ENCODE assay signal across 13 cellular contexts in the genomic region with DNA sequence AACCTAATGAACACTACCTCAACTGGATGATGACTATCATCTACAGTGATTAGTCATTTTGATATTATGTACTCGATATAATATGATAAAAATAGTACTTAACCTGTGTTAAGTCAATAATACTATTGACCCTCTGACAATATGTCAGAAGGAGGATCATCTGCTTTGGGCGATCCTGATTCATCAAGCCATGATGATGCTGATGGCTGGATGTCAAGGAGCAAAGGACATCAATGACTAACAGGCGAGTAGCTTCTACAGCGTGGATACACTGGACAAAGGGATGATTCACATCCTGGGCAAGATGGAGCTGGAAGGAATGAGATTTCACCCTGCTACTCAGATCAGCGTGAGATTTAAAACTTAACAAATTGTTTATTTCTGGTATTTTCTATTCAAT.
A peak's percentile ranks its signal among the peaks of the same experiment; 100 is the strongest.
DNase-seq lines count a peak whose midpoint lies in the region; ATAC-seq, FAIRE-seq and TF ChIP-seq lines count a peak whose summit lies in the region.
"Had no signal": no experiment of that assay in that cellular context is flagged by ENCODE, and none has a peak within 500 bp of the region (broad histone marks: within the 10 kb centered on the region; RNA-seq: fewer than 3 reads in every experiment).

No MANE protein-coding gene starts in this region.

- FAIRE-seq in bronchial epithelial cell (lab: Jason Lieb, UNC), result no peak

- BruUV-seq in IMR-90 (replicated peaks; lab: Mats Ljungman, UMichigan), result no TSS peak

- no peak overlapping the region for H2BK5ac ChIP-seq in IMR-90 (ENCODE audit: low read depth, low read length, poor library complexity, severe bottlenecking)

- H3K79me1 ChIP-seq in IMR-90 (ENCODE audit: low read depth in 1 of 2, low read length in 2 of 2), result no peaks in the 10 kb centered on the region

- intact Hi-C loops in IMR-90 (cut with micrococcal nuclease), result no loop called here
- intact Hi-C loops in right cardiac atrium (cut with DNase I), result no loop called here
- intact Hi-C loops in vagina (cut with DNase I), result no loop called here

- H3K9ac ChIP-seq in IMR-90 (ENCODE audit: low read depth, low read length), result no peak overlapping the region
- H3K9ac ChIP-seq: SK-N-SH had no signal

- TF ChIP-seq CTCF in AG10803 (conservative IDR thresholded peaks at IDR 0.05; ENCODE audit: low read length) (no peak), IMR-90 (conservative IDR thresholded peaks at IDR 0.05; ENCODE audit: low read depth, low read length) (no peak), bronchial epithelial cell (IDR thresholded peaks at IDR 0.05; ENCODE audit: insufficient read depth, low read length, severe bottlenecking) (no peak), vagina (IDR thresholded peaks at IDR 0.05) (no peak)

- no peak overlapping the region for H2AK9ac ChIP-seq in IMR-90 (replicated peaks; ENCODE audit: low read depth, low read length, poor library complexity)

- no peak overlapping the region for H2BK15ac ChIP-seq in IMR-90 (ENCODE audit: low read depth, low read length)

- H4K20me1 ChIP-seq in IMR-90 (ENCODE audit: insufficient read depth, low read length), result no peaks in the 10 kb centered on the region

- H3K4me2 ChIP-seq in IMR-90 (ENCODE audit: low read depth, low read length), result no peak overlapping the region
- H3K4me2 ChIP-seq: SK-N-SH had no signal

- no CpG with 5 or more reads among the region's 5 CpGs for WGBS in IMR-90 (ENCODE audit: extremely low coverage in 2 of 2, insufficient read length in 1 of 2), 2 experiments
- WGBS in right cardiac atrium, result 78% methylated on average over 5 of the region's 5 CpGs

- H2AK5ac ChIP-seq in IMR-90 (ENCODE audit: low read depth, low read length), result no peak overlapping the region

- peak; percentile 87 for ATAC-seq in IMR-90 (ENCODE audit: low read depth)
- ATAC-seq in right cardiac atrium, result no peak
- ATAC-seq: activated T-cell treated with anti-CD3 and anti-CD28 coated beads, Interleukin-2, amount 50 U/mL, for 72 hours had no signal

- H3K14ac ChIP-seq in IMR-90 (replicated peaks; ENCODE audit: low read depth, low read length), result no peak overlapping the region

- POLR2A ChIA-PET in IMR-90 (lab: Charles Lee; ENCODE audit: unreplicated experiment), result no interaction called here

- CTCF ChIA-PET in IMR-90 (lab: Yijun Ruan, JAX), result no interaction called here

- peak; percentile 54 for DNase-seq in AG10803 (ENCODE audit: low read depth)
- peak; percentile 94 for DNase-seq in IMR-90
- DNase-seq in bronchial epithelial cell (ENCODE audit: low read depth), result peak; percentile 97
- DNase-seq in kidney tubule cell (ENCODE audit: low spot score), result peak; percentile 90
- no peak for DNase-seq in right cardiac atrium
- DNase-seq in LoVo (ENCODE audit: low spot score), result no peak
- no peak for DNase-seq in AML-193 (lab: John Stamatoyannopoulos, UW)
- DNase-seq in vagina (ENCODE audit: extremely low spot score in 2 of 2), result no peak
- DNase-seq: activated T-cell treated with anti-CD3 and anti-CD28 coated beads, Interleukin-2, amount 50 U/mL, for 72 hours; NCI-H1417 treated with DMSO at 0.1 percent for 48 hours; NCI-H82; SK-N-SH; trophoblast cell had no signal

- dilution Hi-C loops in IMR-90 (cut with HindIII; ENCODE audit: low sequenced_read_pairs, unreplicated experiment), result no loop called here

- TF ChIP-seq RAD21 in IMR-90 (IDR thresholded peaks at IDR 0.05; ENCODE audit: low read length), result no peak

- H3K9me1 ChIP-seq in IMR-90 (ENCODE audit: insufficient read depth, low read length), result no peaks in the 10 kb centered on the region

- H2BK20ac ChIP-seq in IMR-90 (ENCODE audit: low read depth, low read length), result no peak overlapping the region

- TF ChIP-seq POLR2A in IMR-90 (IDR thresholded peaks at IDR 0.05; ENCODE audit: low read depth, low read length) (no peak), vagina (IDR thresholded peaks at IDR 0.05) (no peak)

- no peaks in the 10 kb centered on the region for H3K9me3 ChIP-seq in IMR-90 (ENCODE audit: control insufficient read depth, insufficient read depth, low read length)
- H3K9me3 ChIP-seq in right cardiac atrium (ENCODE audit: control insufficient read depth, low read length), result no peaks in the 10 kb centered on the region
- H3K9me3 ChIP-seq in vagina, result no peaks in the 10 kb centered on the region
- H3K9me3 ChIP-seq: SK-N-SH had no signal

- in situ Hi-C loops in IMR-90 (cut with MboI; ENCODE audit: low sequenced_read_pairs), result no loop called here

- no peak overlapping the region for H3K23ac ChIP-seq in IMR-90 (ENCODE audit: low read depth, low read length)

- H4K5ac ChIP-seq in IMR-90 (ENCODE audit: low read depth, low read length), result no peak overlapping the region

- H3K36me3 ChIP-seq in IMR-90 (ENCODE audit: control insufficient read depth, insufficient read depth, low read length) (no peaks in the 10 kb centered on the region), bronchial epithelial cell (ENCODE audit: control insufficient read depth, insufficient read depth, low read length) (no peaks in the 10 kb centered on the region), vagina (no peaks in the 10 kb centered on the region)

- no peaks in the 10 kb centered on the region for H3K27me3 ChIP-seq in IMR-90 (ENCODE audit: control insufficient read depth, insufficient read depth, low read length)
- no peaks in the 10 kb centered on the region for H3K27me3 ChIP-seq in bronchial epithelial cell (ENCODE audit: control insufficient read depth, insufficient read depth, low read length)
- no peaks in the 10 kb centered on the region for H3K27me3 ChIP-seq in right cardiac atrium (ENCODE audit: control insufficient read depth, insufficient read depth)
- H3K27me3 ChIP-seq in vagina, result no peaks in the 10 kb centered on the region

- no peak overlapping the region for H3K4ac ChIP-seq in IMR-90 (ENCODE audit: low read depth, low read length)

- H3K27ac ChIP-seq in IMR-90 (ENCODE audit: insufficient read depth, low read length), result no peak overlapping the region
- no peak overlapping the region for H3K27ac ChIP-seq in right cardiac atrium (ENCODE audit: low read length)
- no peak overlapping the region for H3K27ac ChIP-seq in vagina

- no peak overlapping the region for H4K91ac ChIP-seq in IMR-90 (ENCODE audit: insufficient read depth, low read depth, low read length)

- H3K4me1 ChIP-seq in IMR-90 (ENCODE audit: control insufficient read depth, insufficient read depth, low read length) (no peaks in the 10 kb centered on the region), right cardiac atrium (ENCODE audit: control insufficient read depth, insufficient read depth, low read length) (no peaks in the 10 kb centered on the region), vagina (no peaks in the 10 kb centered on the region)

- H3K18ac ChIP-seq in IMR-90 (ENCODE audit: low read depth, low read length), result no peak overlapping the region

- no peak overlapping the region for H2BK120ac ChIP-seq in IMR-90 (ENCODE audit: low read depth, low read length)

- H2AFZ ChIP-seq in IMR-90 (replicated peaks; ENCODE audit: low read length, poor library complexity), result no peak overlapping the region

- H3K4me3 ChIP-seq in AG10803 (ENCODE audit: low read length) (no peak overlapping the region), IMR-90 (ENCODE audit: insufficient read depth, low read depth, low read length) (no peak overlapping the region), bronchial epithelial cell (ENCODE audit: low read depth, low read length) (no peak overlapping the region), right cardiac atrium (ENCODE audit: low read length) (no peak overlapping the region), vagina (no peak overlapping the region)

- H4K8ac ChIP-seq in IMR-90 (ENCODE audit: low read depth in 2 of 2, low read length in 2 of 2), result no peak overlapping the region

- no peak overlapping the region for H3K56ac ChIP-seq in IMR-90 (ENCODE audit: extremely low read depth, insufficient read depth, low read length)

TF ChIP-seq in IMR-90, 13 proteins besides CTCF, POLR2A, EP300 and RAD21:
- TF ChIP-seq RFX5 (IDR thresholded peaks at IDR 0.05; ENCODE audit: low read depth, low read length) (no peak), FOS (IDR thresholded peaks at IDR 0.05; ENCODE audit: low read depth, low read length) (peak; percentile 67; the same call in 1 of the 2 replicates)

Comparison
In these comparisons a context has a peak if more than half of its experiments do, and no peak if none do; other contexts are left out.
1. DNase-seq: peak in AG10803 (single experiment), IMR-90 (single experiment), bronchial epithelial cell (single experiment) and kidney tubule cell (single experiment); none in right cardiac atrium (0 of 3), LoVo (single experiment), AML-193 (0 of 2) and vagina (0 of 2).